ENCODE assay signal across 8 cellular contexts in genomic region chr15:44194397-44195150, GRCh38. TPM values are rescaled to one million over a fixed set of nuclear protein-coding genes. Genes with fewer than 3 reads are reported as not detected.
DNase-seq lines count a peak whose midpoint lies in the region; ATAC-seq and TF ChIP-seq lines count a peak whose summit lies in the region.

No MANE protein-coding gene starts in this region.

- TF ChIP-seq CTCF in GM06990 (IDR thresholded peaks at IDR 0.05; ENCODE audit: insufficient read depth, low read length, poor library complexity, severe bottlenecking) (no peak), HFFc6 (IDR thresholded peaks at IDR 0.05) (no peak)

- no peak for TF ChIP-seq POLR2A in erythroblast (IDR thresholded peaks at IDR 0.05; ENCODE audit: low read length)

- ATAC-seq in naive thymus-derived CD4-positive, alpha-beta T cell: peak; percentile 40

- no peaks in the 10 kb centered on the region for H3K36me3 Mint-ChIP-seq in HFFc6 (ENCODE audit: low read depth)
- no peaks in the 10 kb centered on the region for H3K36me3 Mint-ChIP-seq in naive thymus-derived CD4-positive, alpha-beta T cell

- peak overlapping the region; percentile 59; the same call in 1 of the 2 replicates for H3K27ac Mint-ChIP-seq in HFFc6
- H3K27ac Mint-ChIP-seq in naive thymus-derived CD4-positive, alpha-beta T cell: no peak overlapping the region

- H3K4me3 ChIP-seq in GM06990 (replicated peaks; ENCODE audit: low read depth, low read length): peak overlapping the region; percentile 67
- peak overlapping the region; percentile 67 for H3K4me3 ChIP-seq in naive thymus-derived CD4-positive, alpha-beta T cell (ENCODE audit: low read length)
- peak overlapping the region; percentile 50 to 76 (median 64) for H3K4me3 ChIP-seq in subcutaneous abdominal adipose tissue (ENCODE audit: low read depth in 1 of 5, low read length in 5 of 5)

- H3K4me1 ChIP-seq in naive thymus-derived CD4-positive, alpha-beta T cell (ENCODE audit: control insufficient read depth in 2 of 2, insufficient read depth in 2 of 2, low read length in 2 of 2): peaks cover 4 to 11% of the 10 kb centered on the region in 2 donors
- H3K4me1 ChIP-seq in subcutaneous abdominal adipose tissue (ENCODE audit: control insufficient read depth in 5 of 5, insufficient read depth in 5 of 5, low read length in 5 of 5): peaks cover 0 to 25% (median 21%) of the 10 kb centered on the region in 5 donors

- no peak overlapping the region for H3K27ac ChIP-seq in naive thymus-derived CD4-positive, alpha-beta T cell (ENCODE audit: low read depth, low read length)
- H3K27ac ChIP-seq in subcutaneous abdominal adipose tissue (ENCODE audit: low read depth, low read length): no peak overlapping the region

- H3K27me3 ChIP-seq in GM06990 (replicated peaks; ENCODE audit: control insufficient read depth, insufficient read depth, low read length): no peaks in the 10 kb centered on the region
- H3K27me3 ChIP-seq in naive thymus-derived CD4-positive, alpha-beta T cell (ENCODE audit: control insufficient read depth in 2 of 2, insufficient read depth in 2 of 2, low read length in 2 of 2): peaks cover 4 to 13% of the 10 kb centered on the region in 2 donors
- peaks cover 17 to 37% (median 27%) of the 10 kb centered on the region in 5 donors for H3K27me3 ChIP-seq in subcutaneous abdominal adipose tissue (ENCODE audit: control insufficient read depth in 5 of 5, insufficient read depth in 4 of 5, low read length in 5 of 5)

- CTCF ChIA-PET in naive thymus-derived CD4-positive, alpha-beta T cell (lab: Charles Lee): no interaction called here

- H3K36me3 ChIP-seq in GM06990 (ENCODE audit: control insufficient read depth, insufficient read depth, low read length) (no peaks in the 10 kb centered on the region), subcutaneous abdominal adipose tissue (ENCODE audit: control insufficient read depth in 5 of 5, insufficient read depth in 5 of 5, low read length in 5 of 5) (no peaks in the 10 kb centered on the region)
- no peaks in the 10 kb centered on the region for H3K36me3 ChIP-seq in naive thymus-derived CD4-positive, alpha-beta T cell (ENCODE audit: control insufficient read depth in 2 of 3, insufficient read depth in 3 of 3, low read length in 3 of 3)

- intact Hi-C loops in naive thymus-derived CD4-positive, alpha-beta T cell (cut with micrococcal nuclease): loop anchor here (1.0 to 2.0 kb wide), 3 partner anchors 24 to 233 kb away; partner anchors contain the start of genes GOLM2 (in 2 of the 2) and CTDSPL2 (in 1 of the 2)

- peaks cover 9% of the 10 kb centered on the region for H3K27me3 Mint-ChIP-seq in HFFc6 (ENCODE audit: insufficient read depth)
- H3K27me3 Mint-ChIP-seq in naive thymus-derived CD4-positive, alpha-beta T cell: peaks cover 55 to 77% (median 70%) of the 10 kb centered on the region in 5 donors

- peak overlapping the region in 1 of 5 donors; percentile 12 for H3K9ac ChIP-seq in subcutaneous abdominal adipose tissue (ENCODE audit: low read length in 5 of 5)

- POLR2A ChIA-PET in naive thymus-derived CD4-positive, alpha-beta T cell (lab: Charles Lee): interaction anchor here (0.6 kb wide), 1 partner anchor 445 kb away, joined by 6 read pairs; no protein-coding TSS in a partner anchor

- H3K4me3 Mint-ChIP-seq in HFFc6: peak overlapping the region; percentile 92
- peak overlapping the region; percentile 76 to 94 (median 90) for H3K4me3 Mint-ChIP-seq in naive thymus-derived CD4-positive, alpha-beta T cell

- DNase-seq in GM06990 (ENCODE audit: extremely low read depth, insufficient read length) (peak; percentile 37), HFFc6 (peak; percentile 29), NCI-H2227 (lab: John Stamatoyannopoulos, UW; ENCODE audit: unreplicated experiment) (peak; percentile 54), activated T-cell treated with anti-CD3 and anti-CD28 coated beads for 4 hours (peak; percentile 15), erythroblast (lab: John Stamatoyannopoulos, UW) (peak; percentile 54 to 59), NCI-H1436 treated with DMSO at 0.1 percent for 48 hours (lab: John Stamatoyannopoulos, UW) (no peak)
- peak; percentile 18 to 41 (median 33) for DNase-seq in naive thymus-derived CD4-positive, alpha-beta T cell

- no peaks in the 10 kb centered on the region for H3K9me3 ChIP-seq in naive thymus-derived CD4-positive, alpha-beta T cell (ENCODE audit: control insufficient read depth in 2 of 3, low read length in 3 of 3)
- no peaks in the 10 kb centered on the region for H3K9me3 ChIP-seq in subcutaneous abdominal adipose tissue (ENCODE audit: control insufficient read depth in 5 of 5, low read length in 5 of 5)

- peaks cover 20% of the 10 kb centered on the region for H3K4me1 Mint-ChIP-seq in HFFc6 (ENCODE audit: low read depth)
- H3K4me1 Mint-ChIP-seq in naive thymus-derived CD4-positive, alpha-beta T cell: peaks cover 6 to 26% (median 18%) of the 10 kb centered on the region in 7 donors

- no peaks in the 10 kb centered on the region for H3K9me3 Mint-ChIP-seq in HFFc6
- H3K9me3 Mint-ChIP-seq in naive thymus-derived CD4-positive, alpha-beta T cell: no peaks in the 10 kb centered on the region

RNA-seq across cellular contexts. Expression of gene FRMD5, which starts 0.5 kb away (rescaled TPM):
- total RNA-seq in HFFc6 (2021; fragmentation: NEBNext Ultra II Directional; extraction: Animal tissue kit (Norgen Biotek cat#: 25700)): 1 to 10 TPM in 1 of 6 experiments, under 1 TPM in 5; 0.67 to 1.1 (median 0.94) TPM
- under 1 TPM in 1 of 5 experiments, not detected in 4; 0.35 TPM for total RNA-seq in naive thymus-derived CD4-positive, alpha-beta T cell
- polyA plus RNA-seq in naive thymus-derived CD4-positive, alpha-beta T cell: under 1 TPM; 0.31 to 0.39 TPM
